9 cellular contexts compared by ENCODE assay signal in genomic region chr2:44941551-44942234, GRCh38. TPM values are rescaled to one million over a fixed set of nuclear protein-coding genes. Genes with fewer than 3 reads are reported as not detected.
A peak's percentile ranks its signal among the peaks of the same experiment; 100 is the strongest.
DNase-seq lines count a peak whose midpoint lies in the region; ATAC-seq and TF ChIP-seq lines count a peak whose summit lies in the region.
"Had no signal": no experiment of that assay in that cellular context is flagged by ENCODE, and none has a peak within 500 bp of the region (broad histone marks: within the 10 kb centered on the region; RNA-seq: fewer than 3 reads in every experiment).

Gene SIX3, plus strand, starts transcription at chr2:44941702. Its CDS starts 403 bp downstream, at chr2:44942105.

- H3K4me3 Mint-ChIP-seq in activated T-helper 17 cell treated with anti-CD3 and anti-CD28 coated beads, Interleukin-2, amount 50 U/mL, for 72 hours, result peak within 1 kb of the TSS; percentile 73

- no peak for TF ChIP-seq CTCF in adrenal gland (IDR thresholded peaks at IDR 0.05)
- TF ChIP-seq CTCF in gastroesophageal sphincter (IDR thresholded peaks at IDR 0.05), result no peak

- peaks cover 16 to 28% of the 10 kb centered on the region in 2 donors for H3K4me1 ChIP-seq in adrenal gland (replicated peaks in 1 of 2)
- peaks cover 0 to 79% (median 43%) of the 10 kb centered on the region in 3 donors for H3K4me1 ChIP-seq in gastroesophageal sphincter

- H3K4me3 ChIP-seq in iPS-18c (ENCODE audit: insufficient read depth, low read depth, low read length) (peak within 1 kb of the TSS; percentile 15; the same call in 1 of the 2 replicates), adrenal gland (peak within 1 kb of the TSS in 2 of 4 donors; percentile 4 to 45), gastroesophageal sphincter (peak within 1 kb of the TSS in 1 of 2 donors; percentile 42)

- WGBS in adrenal gland, 4 donors, result 1 to 3% (median 1%) methylated on average over 31 to 39 of the region's 39 CpGs
- WGBS in gastroesophageal sphincter (ENCODE audit: low coverage in 1 of 2), 2 donors, result 1% methylated on average over 20 of the region's 39 CpGs

- intact Hi-C loops in adrenal gland (cut with DNase I), result no loop called here

- H3K27me3 ChIP-seq in adrenal gland, result peaks cover 79% of the 10 kb centered on the region
- peaks cover 100% of the 10 kb centered on the region for H3K27me3 ChIP-seq in gastroesophageal sphincter

- ATAC-seq in GM19397 (IDR thresholded peaks at IDR 0.05; ENCODE audit: unreplicated experiment), result peak; percentile 54
- peak; percentile 69 for ATAC-seq in activated T-helper 17 cell treated with anti-CD3 and anti-CD28 coated beads, Interleukin-2, amount 50 U/mL, for 72 hours (replicated peaks)
- ATAC-seq in gastroesophageal sphincter, result no peak

- peak; percentile 78 for DNase-seq in DMS153 treated with DMSO at 0.1 percent for 48 hours (lab: John Stamatoyannopoulos, UW; ENCODE audit: unreplicated experiment)
- DNase-seq in NCI-H1092 (lab: John Stamatoyannopoulos, UW), result peak; percentile 53
- peak in 2 of 3 experiments; percentile 14 to 51 for DNase-seq in stimulated activated CD4-positive, alpha-beta T cell treated with anti-CD3 and anti-CD28 coated beads, TNF-alpha, amount 100 ng/mL, for 24 hours (ENCODE audit: low read depth in 3 of 3)
- no peak for DNase-seq in adrenal gland

- peaks cover 12% of the 10 kb centered on the region for H3K4me1 Mint-ChIP-seq in activated T-helper 17 cell treated with anti-CD3 and anti-CD28 coated beads, Interleukin-2, amount 50 U/mL, for 72 hours

- H3K36me3 ChIP-seq in adrenal gland (replicated peaks in 1 of 2) (no peaks in the 10 kb centered on the region), gastroesophageal sphincter (no peaks in the 10 kb centered on the region)

- H3K9me3 ChIP-seq in iPS-18c (ENCODE audit: control insufficient read depth, insufficient read depth, low read length), result no peaks in the 10 kb centered on the region
- no peaks in the 10 kb centered on the region for H3K9me3 ChIP-seq in adrenal gland (replicated peaks in 1 of 3)
- no peaks in the 10 kb centered on the region for H3K9me3 ChIP-seq in gastroesophageal sphincter

- no peaks in the 10 kb centered on the region for H3K9me3 Mint-ChIP-seq in activated T-helper 17 cell treated with anti-CD3 and anti-CD28 coated beads, Interleukin-2, amount 50 U/mL, for 72 hours

- H3K27me3 Mint-ChIP-seq in activated T-helper 17 cell treated with anti-CD3 and anti-CD28 coated beads, Interleukin-2, amount 50 U/mL, for 72 hours, result peaks cover 57% of the 10 kb centered on the region

- H3K27ac ChIP-seq in adrenal gland, result no peak within 1 kb of the TSS
- H3K27ac ChIP-seq in gastroesophageal sphincter, result no peak within 1 kb of the TSS

- TF ChIP-seq POLR2A in adrenal gland (IDR thresholded peaks at IDR 0.05), result no peak
- no peak for TF ChIP-seq POLR2A in gastroesophageal sphincter (IDR thresholded peaks at IDR 0.05)

- no peaks in the 10 kb centered on the region for H3K36me3 Mint-ChIP-seq in activated T-helper 17 cell treated with anti-CD3 and anti-CD28 coated beads, Interleukin-2, amount 50 U/mL, for 72 hours (ENCODE audit: low read depth)

- no peak for TF ChIP-seq EP300 in gastroesophageal sphincter (IDR thresholded peaks at IDR 0.05)

- peak within 1 kb of the TSS; percentile 16 for H3K27ac Mint-ChIP-seq in activated T-helper 17 cell treated with anti-CD3 and anti-CD28 coated beads, Interleukin-2, amount 50 U/mL, for 72 hours

RNA-seq across cellular contexts. Expression of gene SIX3, which starts in this region (rescaled TPM):
- not detected for total RNA-seq in activated T-helper 17 cell treated with anti-CD3 and anti-CD28 coated beads, Interleukin-2, amount 50 U/mL, for 72 hours
- not detected for total RNA-seq in adrenal gland
- not detected for polyA plus RNA-seq in adrenal gland
- under 1 TPM in 1 of 4 donors, not detected in 3; 0.15 TPM for total RNA-seq in gastroesophageal sphincter
- total RNA-seq: T-helper 1 cell treated with Interleukin-12 subunit alpha and Interleukin-12 subunit beta and Interleukin-4 antibody, amounts not matched to agents 30 ng/mL and 1 ng/mL, for 36 hours had no signal

Comparison
In these comparisons a context has a peak if more than half of its experiments do, and no peak if none do; other contexts are left out.
1. Peak in ATAC-seq in activated T-helper 17 cell treated with anti-CD3 and anti-CD28 coated beads, Interleukin-2, amount 50 U/mL, for 72 hours; RNA of the gene not detected or under 1 TPM.
2. DNase-seq: peak in DMS153 treated with DMSO at 0.1 percent for 48 hours (single experiment), NCI-H1092 (single experiment) and stimulated activated CD4-positive, alpha-beta T cell treated with anti-CD3 and anti-CD28 coated beads, TNF-alpha, amount 100 ng/mL, for 24 hours (2 of 3); none in adrenal gland (0 of 7).